ENCODE assay signal across 22 cellular contexts in the genomic region with DNA sequence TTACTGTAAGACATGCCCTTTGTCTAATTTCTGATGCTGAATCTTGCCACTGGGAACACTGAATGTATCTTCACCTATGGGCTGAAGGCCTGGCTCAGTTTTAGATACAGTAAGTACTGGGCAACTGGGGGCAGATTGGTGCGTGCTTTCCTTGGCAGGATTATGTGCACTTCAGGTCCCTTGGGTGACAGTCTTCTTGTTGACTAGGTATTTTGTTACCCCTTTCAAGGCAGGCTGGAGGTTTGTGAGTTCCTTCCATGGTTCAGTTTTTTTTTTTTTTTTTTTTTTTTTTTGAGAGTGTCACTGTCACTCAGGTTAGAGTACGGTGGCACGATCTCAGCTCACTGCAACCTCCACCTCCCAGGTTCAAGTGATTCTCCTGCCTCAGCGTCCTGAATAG. TPM values are rescaled to one million over a fixed set of nuclear protein-coding genes. Genes with fewer than 3 reads are reported as not detected.
DNase-seq lines count a peak whose midpoint lies in the region; ATAC-seq, FAIRE-seq and TF ChIP-seq lines count a peak whose summit lies in the region.
"Had no signal": no experiment of that assay in that cellular context is flagged by ENCODE, and none has a peak within 500 bp of the region (broad histone marks: within the 10 kb centered on the region; RNA-seq: fewer than 3 reads in every experiment).

No MANE protein-coding gene starts in this region.

- H3K27me3 ChIP-seq in K562 (ENCODE audit: control insufficient read depth in 2 of 2, insufficient read depth in 2 of 2, low read length in 2 of 2), result no peaks in the 10 kb centered on the region
- peaks cover 14% of the 10 kb centered on the region for H3K27me3 ChIP-seq in neutrophil
- no peaks in the 10 kb centered on the region for H3K27me3 ChIP-seq in HAP-1 (ENCODE audit: low read depth)
- H3K27me3 ChIP-seq in lower lobe of right lung (ENCODE audit: low read depth), result no peaks in the 10 kb centered on the region

- H2AFZ ChIP-seq in K562 (ENCODE audit: low read depth, low read length), result no peak overlapping the region

- no peak for DNase-seq in activated naive CD4-positive, alpha-beta T cell treated with anti-CD3 and anti-CD28 coated beads, Interleukin-2, amount 50 U/mL, for 16 hours
- no peak for DNase-seq in GM12891 (ENCODE audit: insufficient read length, low spot score)
- DNase-seq in K562 (ENCODE audit: extremely low read depth in 1 of 4, low spot score in 3 of 4), result no peak
- DNase-seq in HAP-1 (ENCODE audit: low spot score in 2 of 2), result no peak
- DNase-seq in lower lobe of right lung, result no peak
- DNase-seq: DMS79 treated with DMSO at 0.1 percent for 48 hours, H7, KBM-7, NCI-H1105, NCI-H1694, NCI-H2081 treated with DMSO at 0.1 percent for 48 hours, NCI-H226, NCI-H524, NCI-H82, OCI-M1, SHP77 treated with DMSO at 0.1 percent for 48 hours had no signal

- no peak overlapping the region for H3K4me3 Mint-ChIP-seq in activated naive CD4-positive, alpha-beta T cell treated with anti-CD3 and anti-CD28 coated beads, Interleukin-2, amount 50 U/mL, for 24 hours

- H3K27ac ChIP-seq in K562 (ENCODE audit: extremely low read depth, low read depth, low read length) (peak overlapping the region; percentile 17; the same call in 1 of the 3 replicates), neutrophil (peak overlapping the region; percentile 36), lower lobe of right lung (no peak overlapping the region)
- H3K27ac ChIP-seq: A549, BLaER1 had no signal

- H3K9me3 Mint-ChIP-seq in activated naive CD4-positive, alpha-beta T cell treated with anti-CD3 and anti-CD28 coated beads, Interleukin-2, amount 50 U/mL, for 24 hours, result no peaks in the 10 kb centered on the region

- TF ChIP-seq CTCF in K562 (IDR thresholded peaks at IDR 0.05 in 2 of 3, conservative IDR thresholded peaks at IDR 0.05 in 1 of 3; ENCODE audit: insufficient read depth in 2 of 3, low read depth in 1 of 3, low read length in 3 of 3), result no peak
- TF ChIP-seq CTCF in neutrophil (IDR thresholded peaks at IDR 0.05), result no peak
- no peak for TF ChIP-seq CTCF in lower lobe of right lung (IDR thresholded peaks at IDR 0.05)

- intact Hi-C loops in K562 (cut with micrococcal nuclease) (no loop called here), lower lobe of right lung (cut with DNase I) (no loop called here)

- H3K9ac ChIP-seq in K562 (ENCODE audit: insufficient read depth in 1 of 2, low read depth in 2 of 2, low read length in 2 of 2), result no peak overlapping the region
- H3K9ac ChIP-seq: BLaER1 had no signal

- 86% methylated on average over 4 of the region's 4 CpGs for WGBS in K562 (ENCODE audit: insufficient coverage, low coverage, missing lambda C conversion rate)

- H3K9me3 ChIP-seq in K562 (replicated peaks; ENCODE audit: control insufficient read depth, insufficient read depth, low read depth, low read length) (no peaks in the 10 kb centered on the region), neutrophil (no peaks in the 10 kb centered on the region), HAP-1 (no peaks in the 10 kb centered on the region), lower lobe of right lung (no peaks in the 10 kb centered on the region)
- H3K9me3 ChIP-seq: A549 had no signal

- peaks cover 13% of the 10 kb centered on the region for H3K36me3 Mint-ChIP-seq in activated naive CD4-positive, alpha-beta T cell treated with anti-CD3 and anti-CD28 coated beads, Interleukin-2, amount 50 U/mL, for 24 hours

- H3K27ac Mint-ChIP-seq in activated naive CD4-positive, alpha-beta T cell treated with anti-CD3 and anti-CD28 coated beads, Interleukin-2, amount 50 U/mL, for 24 hours, result peak overlapping the region; percentile 19

- TF ChIP-seq EP300 in K562 (IDR thresholded peaks at IDR 0.05; ENCODE audit: low read length), result no peak

- no peak for ATAC-seq in K562
- no peak for ATAC-seq in HG03139 (IDR thresholded peaks at IDR 0.05; ENCODE audit: unreplicated experiment)
- ATAC-seq in lower lobe of right lung, result no peak
- ATAC-seq: A549, SK-N-SH treated with all-trans-retinoic acid at 6 μM for 48 hours had no signal

- H3K36me3 ChIP-seq in K562 (ENCODE audit: control insufficient read depth, insufficient read depth, low read length), result peaks cover 47% of the 10 kb centered on the region
- H3K36me3 ChIP-seq in neutrophil, result peaks cover 49% of the 10 kb centered on the region
- peaks cover 37% of the 10 kb centered on the region for H3K36me3 ChIP-seq in HAP-1 (replicated peaks)
- peaks cover 50% of the 10 kb centered on the region for H3K36me3 ChIP-seq in lower lobe of right lung

- no peak overlapping the region for H3K4me3 ChIP-seq in K562
- H3K4me3 ChIP-seq in neutrophil (ENCODE audit: low read depth in 1 of 2, low read length in 1 of 2), result no peak overlapping the region
- no peak overlapping the region for H3K4me3 ChIP-seq in HAP-1
- H3K4me3 ChIP-seq in lower lobe of right lung, result no peak overlapping the region
- H3K4me3 ChIP-seq: A549, BLaER1 had no signal

- peaks cover 22% of the 10 kb centered on the region for H3K4me1 Mint-ChIP-seq in activated naive CD4-positive, alpha-beta T cell treated with anti-CD3 and anti-CD28 coated beads, Interleukin-2, amount 50 U/mL, for 24 hours

- H3K4me1 ChIP-seq in K562 (replicated peaks in 1 of 2; ENCODE audit: control insufficient read depth in 2 of 2, insufficient read depth in 2 of 2, low read length in 2 of 2), result peaks cover 0 to 10% of the 10 kb centered on the region in 2 experiments; a peak in 4 of 5 replicates
- peaks cover 3 to 13% of the 10 kb centered on the region in 2 experiments for H3K4me1 ChIP-seq in neutrophil (ENCODE audit: control insufficient read depth in 1 of 2, insufficient read depth in 1 of 2, low read depth in 1 of 2, low read length in 1 of 2)
- peaks cover 3% of the 10 kb centered on the region for H3K4me1 ChIP-seq in HAP-1
- H3K4me1 ChIP-seq in lower lobe of right lung, result no peaks in the 10 kb centered on the region

- in situ Hi-C loops in K562 (cut with MboI), result no loop called here
- in situ Hi-C loops in HAP-1 (cut with MboI; ENCODE audit: low sequenced_read_pairs), result no loop called here

- FAIRE-seq in GM12891 (lab: Jason Lieb, UNC) (no peak), K562 (lab: Jason Lieb, UNC) (no peak)
- FAIRE-seq: A549 had no signal

- POLR2A ChIA-PET in K562 (lab: Yijun Ruan, JAX), result interaction anchor here (1.0 to 1.7 kb wide), 2 partner anchors 17 to 35 kb away, joined by 3 to 5 read pairs; a partner anchor contains a TSS

- no peaks in the 10 kb centered on the region for H3K9me1 ChIP-seq in K562 (ENCODE audit: control insufficient read depth, insufficient read depth, low read length)

- BruUV-seq in K562 (replicated peaks; lab: Mats Ljungman, UMichigan), result no TSS peak

- no peak for TF ChIP-seq RAD21 in K562 (CRISPR knock-in tag; conservative IDR thresholded peaks at IDR 0.05 in 1 of 2, IDR thresholded peaks at IDR 0.05 in 1 of 2)

- no peaks in the 10 kb centered on the region for H3K27me3 Mint-ChIP-seq in activated naive CD4-positive, alpha-beta T cell treated with anti-CD3 and anti-CD28 coated beads, Interleukin-2, amount 50 U/mL, for 24 hours

- CTCF ChIA-PET in K562 (lab: Yijun Ruan, JAX; ENCODE audit: low intra/inter-chr PET ratio), result no interaction called here

- H4K20me1 ChIP-seq in K562 (replicated peaks; ENCODE audit: control insufficient read depth, insufficient read depth, low read length), result no peaks in the 10 kb centered on the region
- H4K20me1 ChIP-seq: BLaER1 had no signal

- no peaks in the 10 kb centered on the region for H3K79me2 ChIP-seq in K562 (ENCODE audit: control insufficient read depth, insufficient read depth, low read length)

- H3K4me2 ChIP-seq in K562 (ENCODE audit: insufficient read depth, low read length), result no peak overlapping the region
- H3K4me2 ChIP-seq: A549, BLaER1 had no signal

- TF ChIP-seq POLR2A in GM12891 (IDR thresholded peaks at IDR 0.05; ENCODE audit: low read depth, low read length), result no peak
- TF ChIP-seq POLR2A in K562 (conservative IDR thresholded peaks at IDR 0.05), result no peak

RNA-seq across cellular contexts. Expression of a gene that starts 7.6 kb away (rescaled TPM):
- polyA plus RNA-seq in GM12891 (2012; ENCODE audit: low read depth, missing spikeins), result 87.5 TPM
- total RNA-seq in K562 (2011; cell fraction: chromatin; rRNA removed; ENCODE audit: low replicate concordance), result 16.7 and 30.9 TPM in 2 replicates
- total RNA-seq in K562 (2011; cell fraction: nucleolus; rRNA removed), result 12.5 and 13.7 TPM in 2 replicates
- total RNA-seq in K562 (2011; cell fraction: nucleoplasm; rRNA removed), result 25.7 and 34.7 TPM in 2 replicates
- total RNA-seq in K562 (2014; rRNA removed) (40.2 and 67.1 TPM in 2 replicates), K562 (2014; rRNA removed; fragmentation: Illumina TruSeq; extraction: Trizol) (99.2 and 121 TPM in 2 replicates), K562 (2015; rRNA removed; fragmentation: Illumina TruSeq; extraction: Trizol) (88.5 and 90.4 TPM in 2 replicates), K562 (2021) (38.8 and 48.7 TPM in 2 replicates), lower lobe of right lung (42.9 TPM)
- polyA plus RNA-seq in K562 (2011; rRNA removed) (48.0 and 71.4 TPM in 2 replicates), K562 (2014; fragmentation: Illumina TruSeq; extraction: Trizol) (101 and 102 TPM in 2 replicates), K562 (2014; fragmentation: Nextera tagmentation; extraction: Ambion mirVana) (10 to 100 TPM; 44.2 to 45.0 TPM), K562 (2014; rRNA removed) (57.2 and 69.2 TPM in 2 replicates)
- 23.7 and 56.3 TPM in 2 replicates for polyA plus RNA-seq in K562 (2011; cell fraction: cytosol; rRNA removed)
- 19.0 and 26.1 TPM in 2 replicates for polyA plus RNA-seq in K562 (2011; cell fraction: nucleus; rRNA removed)
- polyA plus RNA-seq in K562 (2012), result 49.1 and 89.4 TPM in 2 replicates
- 44.6 and 52.1 TPM in 2 replicates for polyA minus RNA-seq in K562 (2011; rRNA and poly(A)+ RNA removed)
- polyA minus RNA-seq in K562 (2011; cell fraction: cytosol; rRNA and poly(A)+ RNA removed), result 11.7 and 17.3 TPM in 2 replicates
- 7.4 and 10.3 TPM in 2 replicates for polyA minus RNA-seq in K562 (2011; cell fraction: nucleus; rRNA and poly(A)+ RNA removed)

RNA-seq across cellular contexts. Expression of a gene that starts 16.6 kb away (rescaled TPM):
- polyA plus RNA-seq in GM12891 (2012; ENCODE audit: low read depth, missing spikeins), result 19.7 TPM
- 92.0 and 114 TPM in 2 replicates for total RNA-seq in K562 (2011; cell fraction: chromatin; rRNA removed; ENCODE audit: low replicate concordance)
- 59.0 and 64.1 TPM in 2 replicates for total RNA-seq in K562 (2011; cell fraction: nucleolus; rRNA removed)
- 73.4 and 88.7 TPM in 2 replicates for total RNA-seq in K562 (2011; cell fraction: nucleoplasm; rRNA removed)
- total RNA-seq in K562 (2014; rRNA removed) (25.1 and 27.0 TPM in 2 replicates), K562 (2014; rRNA removed; fragmentation: Illumina TruSeq; extraction: Trizol) (28.4 and 32.6 TPM in 2 replicates), K562 (2015; rRNA removed; fragmentation: Illumina TruSeq; extraction: Trizol) (32.2 and 33.4 TPM in 2 replicates), K562 (2021) (25.9 and 27.8 TPM in 2 replicates), lower lobe of right lung (27.6 TPM)
- polyA plus RNA-seq in K562 (2011; rRNA removed) (36.5 and 41.6 TPM in 2 replicates), K562 (2014; fragmentation: Illumina TruSeq; extraction: Trizol) (23.2 and 26.0 TPM in 2 replicates), K562 (2014; fragmentation: Nextera tagmentation; extraction: Ambion mirVana) (10 to 100 TPM in 1 of 2 experiments, 1 to 10 TPM in 1; 8.5 to 18.0 TPM), K562 (2014; rRNA removed) (27.1 and 33.0 TPM in 2 replicates)
- 18.8 and 23.2 TPM in 2 replicates for polyA plus RNA-seq in K562 (2011; cell fraction: cytosol; rRNA removed)
- 62.3 and 85.4 TPM in 2 replicates for polyA plus RNA-seq in K562 (2011; cell fraction: nucleus; rRNA removed)
- polyA plus RNA-seq in K562 (2012), result 20.4 and 23.9 TPM in 2 replicates
- 51.9 and 57.1 TPM in 2 replicates for polyA minus RNA-seq in K562 (2011; rRNA and poly(A)+ RNA removed)
- polyA minus RNA-seq in K562 (2011; cell fraction: cytosol; rRNA and poly(A)+ RNA removed), result 13.6 and 19.5 TPM in 2 replicates
- polyA minus RNA-seq in K562 (2011; cell fraction: nucleus; rRNA and poly(A)+ RNA removed), result 32.2 and 51.2 TPM in 2 replicates

RNA-seq across cellular contexts. Expression of a gene that starts 16.6 kb away (rescaled TPM):
- 66.0 TPM for polyA plus RNA-seq in GM12891 (2012; ENCODE audit: low read depth, missing spikeins)
- total RNA-seq in K562 (2011; cell fraction: chromatin; rRNA removed; ENCODE audit: low replicate concordance), result 161 and 169 TPM in 2 replicates
- 86.9 and 89.6 TPM in 2 replicates for total RNA-seq in K562 (2011; cell fraction: nucleolus; rRNA removed)
- total RNA-seq in K562 (2011; cell fraction: nucleoplasm; rRNA removed), result 109 and 141 TPM in 2 replicates
- total RNA-seq in K562 (2014; rRNA removed) (87.6 and 88.5 TPM in 2 replicates), K562 (2014; rRNA removed; fragmentation: Illumina TruSeq; extraction: Trizol) (68.3 and 70.2 TPM in 2 replicates), K562 (2015; rRNA removed; fragmentation: Illumina TruSeq; extraction: Trizol) (62.6 and 68.7 TPM in 2 replicates), K562 (2021) (69.1 and 75.2 TPM in 2 replicates), lower lobe of right lung (44.5 TPM)
- polyA plus RNA-seq in K562 (2011; rRNA removed) (52.5 and 75.2 TPM in 2 replicates), K562 (2014; fragmentation: Illumina TruSeq; extraction: Trizol) (84.8 and 85.0 TPM in 2 replicates), K562 (2014; fragmentation: Nextera tagmentation; extraction: Ambion mirVana) (10 to 100 TPM; 13.5 to 19.1 TPM), K562 (2014; rRNA removed) (81.7 and 92.4 TPM in 2 replicates)
- polyA plus RNA-seq in K562 (2011; cell fraction: cytosol; rRNA removed), result 45.2 and 53.7 TPM in 2 replicates
- polyA plus RNA-seq in K562 (2011; cell fraction: nucleus; rRNA removed), result 80.2 and 85.4 TPM in 2 replicates
- polyA plus RNA-seq in K562 (2012), result 54.5 and 68.6 TPM in 2 replicates
- 92.2 and 107 TPM in 2 replicates for polyA minus RNA-seq in K562 (2011; rRNA and poly(A)+ RNA removed)
- polyA minus RNA-seq in K562 (2011; cell fraction: cytosol; rRNA and poly(A)+ RNA removed), result 24.8 and 44.2 TPM in 2 replicates
- 39.1 and 39.3 TPM in 2 replicates for polyA minus RNA-seq in K562 (2011; cell fraction: nucleus; rRNA and poly(A)+ RNA removed)

RNA-seq across cellular contexts. Expression of a gene that starts 34.4 kb away (rescaled TPM):
- 0.17 TPM for polyA plus RNA-seq in GM12891 (2012; ENCODE audit: low read depth, missing spikeins)
- 2.5 and 5.9 TPM in 2 replicates for total RNA-seq in K562 (2011; cell fraction: chromatin; rRNA removed; ENCODE audit: low replicate concordance)
- total RNA-seq in K562 (2011; cell fraction: nucleolus; rRNA removed), result 4.2 and 4.3 TPM in 2 replicates
- 4.0 and 4.4 TPM in 2 replicates for total RNA-seq in K562 (2011; cell fraction: nucleoplasm; rRNA removed)
- total RNA-seq in K562 (2014; rRNA removed) (1.1 and 2.0 TPM in 2 replicates), K562 (2014; rRNA removed; fragmentation: Illumina TruSeq; extraction: Trizol) (0.22 TPM in 1 of 2 replicates, not detected in the other), K562 (2015; rRNA removed; fragmentation: Illumina TruSeq; extraction: Trizol) (0.41 and 0.43 TPM in 2 replicates), K562 (2021) (0.81 and 1.3 TPM in 2 replicates), lower lobe of right lung (1.2 TPM)
- polyA plus RNA-seq in K562 (2011; rRNA removed) (0.50 and 0.69 TPM in 2 replicates), K562 (2014; fragmentation: Illumina TruSeq; extraction: Trizol) (0.37 and 0.61 TPM in 2 replicates), K562 (2014; fragmentation: Nextera tagmentation; extraction: Ambion mirVana) (not detected), K562 (2014; rRNA removed) (1.3 and 1.5 TPM in 2 replicates)
- polyA plus RNA-seq in K562 (2011; cell fraction: cytosol; rRNA removed), result 1.1 and 1.6 TPM in 2 replicates
- 8.5 and 12.4 TPM in 2 replicates for polyA plus RNA-seq in K562 (2011; cell fraction: nucleus; rRNA removed)
- 0.24 TPM in 1 of 2 replicates, not detected in the other for polyA plus RNA-seq in K562 (2012)
- 0.21 and 0.33 TPM in 2 replicates for polyA minus RNA-seq in K562 (2011; rRNA and poly(A)+ RNA removed)
- polyA minus RNA-seq in K562 (2011; cell fraction: cytosol; rRNA and poly(A)+ RNA removed), result not detected in 2 replicates
- 0.78 and 1.3 TPM in 2 replicates for polyA minus RNA-seq in K562 (2011; cell fraction: nucleus; rRNA and poly(A)+ RNA removed)

RNA-seq across cellular contexts. Expression of a gene that starts 43.1 kb away (rescaled TPM):
- 14.2 TPM for polyA plus RNA-seq in GM12891 (2012; ENCODE audit: low read depth, missing spikeins)
- 99.1 and 166 TPM in 2 replicates for total RNA-seq in K562 (2011; cell fraction: chromatin; rRNA removed; ENCODE audit: low replicate concordance)
- 88.7 and 109 TPM in 2 replicates for total RNA-seq in K562 (2011; cell fraction: nucleolus; rRNA removed)
- 85.1 and 87.8 TPM in 2 replicates for total RNA-seq in K562 (2011; cell fraction: nucleoplasm; rRNA removed)
- total RNA-seq in K562 (2014; rRNA removed), result 24.9 and 27.3 TPM in 2 replicates
- 20.5 and 21.8 TPM in 2 replicates for total RNA-seq in K562 (2014; rRNA removed; fragmentation: Illumina TruSeq; extraction: Trizol)
- 29.3 and 30.0 TPM in 2 replicates for total RNA-seq in K562 (2015; rRNA removed; fragmentation: Illumina TruSeq; extraction: Trizol)
- total RNA-seq in K562 (2021), result 35.3 and 36.1 TPM in 2 replicates
- 37.4 and 44.8 TPM in 2 replicates for polyA plus RNA-seq in K562 (2011; rRNA removed)
- 39.9 and 55.5 TPM in 2 replicates for polyA plus RNA-seq in K562 (2011; cell fraction: cytosol; rRNA removed)
- polyA plus RNA-seq in K562 (2011; cell fraction: nucleus; rRNA removed), result 68.1 and 108 TPM in 2 replicates
- 24.9 and 28.0 TPM in 2 replicates for polyA plus RNA-seq in K562 (2012)
- 35.1 and 39.0 TPM in 2 replicates for polyA plus RNA-seq in K562 (2014; fragmentation: Illumina TruSeq; extraction: Trizol)
- 1 to 10 TPM; 5.2 to 6.6 TPM for polyA plus RNA-seq in K562 (2014; fragmentation: Nextera tagmentation; extraction: Ambion mirVana)
- polyA plus RNA-seq in K562 (2014; rRNA removed), result 44.1 and 45.0 TPM in 2 replicates
- polyA minus RNA-seq in K562 (2011; rRNA and poly(A)+ RNA removed), result 22.7 and 29.5 TPM in 2 replicates
- polyA minus RNA-seq in K562 (2011; cell fraction: cytosol; rRNA and poly(A)+ RNA removed), result 12.7 and 20.9 TPM in 2 replicates
- polyA minus RNA-seq in K562 (2011; cell fraction: nucleus; rRNA and poly(A)+ RNA removed), result 24.0 and 28.4 TPM in 2 replicates
- total RNA-seq in lower lobe of right lung, result 22.4 TPM
